Comparison of ENCODE assay signal across 1 cellular context in the genomic region with DNA sequence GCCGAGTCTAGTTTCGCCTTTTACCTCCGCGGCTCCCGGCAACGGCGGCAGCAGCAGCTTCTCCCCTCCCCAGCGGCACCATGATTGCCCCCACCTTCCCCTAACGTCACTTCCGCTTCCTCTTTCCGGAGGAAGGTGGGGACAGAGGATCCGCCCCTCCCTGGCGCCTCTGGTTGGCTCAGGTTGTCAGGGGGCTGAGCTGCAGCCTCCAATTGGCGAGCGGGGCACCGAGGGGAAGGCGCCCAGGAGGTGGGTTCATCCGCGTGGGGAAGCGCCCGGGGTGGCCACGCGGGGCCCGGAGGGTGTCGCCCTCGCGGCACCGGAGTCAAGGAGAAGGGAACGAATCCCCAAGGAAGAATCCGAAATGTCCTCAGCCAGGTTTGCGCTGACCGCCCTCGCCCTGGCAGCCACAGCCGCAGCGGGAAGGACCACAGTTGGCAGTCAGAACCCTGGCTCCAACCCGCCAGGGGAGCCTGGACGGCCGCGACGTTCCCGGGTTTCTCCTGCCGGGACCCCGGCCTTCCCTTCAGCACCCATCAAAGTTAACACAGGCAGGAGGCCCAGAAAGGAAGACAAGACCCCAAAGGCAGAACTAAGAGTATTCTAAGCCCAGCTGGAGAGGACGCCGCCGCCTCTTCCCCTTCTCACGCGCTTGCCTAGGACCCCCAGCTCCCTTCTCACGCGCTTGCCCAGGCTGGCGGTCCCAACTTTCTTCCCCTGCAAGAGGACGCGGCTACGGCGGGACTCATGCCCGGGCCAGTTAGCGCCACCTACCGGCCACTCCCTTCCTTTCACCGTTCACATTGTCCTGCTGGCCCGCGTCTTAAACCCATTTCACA.
TF ChIP-seq lines count a peak whose summit lies in the region.

TSS of gene MTF1 (minus strand) at position 86 of the 839 bp plus-strand sequence. CDS start 1,934 bp downstream, outside the sequence.

TF ChIP-seq in K562, 482 proteins besides CTCF, POLR2A, EP300 and RAD21 (continued from another document):
- TF ChIP-seq, protein P1, sequence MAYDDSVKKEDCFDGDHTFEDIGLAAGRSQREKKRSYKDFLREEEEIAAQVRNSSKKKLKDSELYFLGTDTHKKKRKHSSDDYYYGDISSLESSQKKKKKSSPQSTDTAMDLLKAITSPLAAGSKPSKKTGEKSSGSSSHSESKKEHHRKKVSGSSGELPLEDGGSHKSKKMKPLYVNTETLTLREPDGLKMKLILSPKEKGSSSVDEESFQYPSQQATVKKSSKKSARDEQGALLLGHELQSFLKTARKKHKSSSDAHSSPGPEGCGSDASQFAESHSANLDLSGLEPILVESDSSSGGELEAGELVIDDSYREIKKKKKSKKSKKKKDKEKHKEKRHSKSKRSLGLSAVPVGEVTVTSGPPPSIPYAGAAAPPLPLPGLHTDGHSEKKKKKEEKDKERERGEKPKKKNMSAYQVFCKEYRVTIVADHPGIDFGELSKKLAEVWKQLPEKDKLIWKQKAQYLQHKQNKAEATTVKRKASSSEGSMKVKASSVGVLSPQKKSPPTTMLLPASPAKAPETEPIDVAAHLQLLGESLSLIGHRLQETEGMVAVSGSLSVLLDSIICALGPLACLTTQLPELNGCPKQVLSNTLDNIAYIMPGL (CRISPR knock-in tag; IDR thresholded peaks at IDR 0.05): peak; percentile 87; the same call in 1 of the 2 replicates
- TF ChIP-seq ZKSCAN8 (CRISPR knock-in tag; IDR thresholded peaks at IDR 0.05): no peak
- 0 out of 2 replicates have a peak, but pooled peaks have one; percentile 27 for TF ChIP-seq TGIF2 (CRISPR knock-in tag; IDR thresholded peaks at IDR 0.05)
- no peak for TF ChIP-seq MCM5 (IDR thresholded peaks at IDR 0.05; ENCODE audit: low read depth)
- 0 out of 2 replicates have a peak, but pooled peaks have one; percentile 31 for TF ChIP-seq ZNF561 (CRISPR knock-in tag; conservative IDR thresholded peaks at IDR 0.05)
- TF ChIP-seq ZNF143 (CRISPR knock-in tag; IDR thresholded peaks at IDR 0.05): peak; percentile 59
- TF ChIP-seq ZNF318 (IDR thresholded peaks at IDR 0.05; ENCODE audit: borderline replicate concordance in 1 of 2, low read depth in 1 of 2): no peak
- TF ChIP-seq TBL1XR1 (IDR thresholded peaks at IDR 0.05; ENCODE audit: low read length in 2 of 2): no peak
- TF ChIP-seq EZH2 (IDR thresholded peaks at IDR 0.05; ENCODE audit: borderline replicate concordance, low read depth, low read length): no peak
- peak; percentile 83 for TF ChIP-seq ATF7 (IDR thresholded peaks at IDR 0.05)
- TF ChIP-seq CHD2 (IDR thresholded peaks at IDR 0.05; ENCODE audit: low read depth, low read length): peak; percentile 76
- no peak for TF ChIP-seq ZNF785 (CRISPR knock-in tag; IDR thresholded peaks at IDR 0.05)
- TF ChIP-seq, protein P2, sequence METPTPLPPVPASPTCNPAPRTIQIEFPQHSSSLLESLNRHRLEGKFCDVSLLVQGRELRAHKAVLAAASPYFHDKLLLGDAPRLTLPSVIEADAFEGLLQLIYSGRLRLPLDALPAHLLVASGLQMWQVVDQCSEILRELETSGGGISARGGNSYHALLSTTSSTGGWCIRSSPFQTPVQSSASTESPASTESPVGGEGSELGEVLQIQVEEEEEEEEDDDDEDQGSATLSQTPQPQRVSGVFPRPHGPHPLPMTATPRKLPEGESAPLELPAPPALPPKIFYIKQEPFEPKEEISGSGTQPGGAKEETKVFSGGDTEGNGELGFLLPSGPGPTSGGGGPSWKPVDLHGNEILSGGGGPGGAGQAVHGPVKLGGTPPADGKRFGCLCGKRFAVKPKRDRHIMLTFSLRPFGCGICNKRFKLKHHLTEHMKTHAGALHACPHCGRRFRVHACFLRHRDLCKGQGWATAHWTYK (CRISPR knock-in tag; IDR thresholded peaks at IDR 0.05): peak; percentile 67
- TF ChIP-seq RBM34 (IDR thresholded peaks at IDR 0.05; ENCODE audit: borderline replicate concordance, insufficient read depth, low read length): no peak
- TF ChIP-seq BACH1 (tag; IDR thresholded peaks at IDR 0.05): no peak
- no peak for TF ChIP-seq ZNF778 (CRISPR knock-in tag; IDR thresholded peaks at IDR 0.05)
- TF ChIP-seq PRPF4 (IDR thresholded peaks at IDR 0.05; ENCODE audit: insufficient read depth, low read depth, low read length, poor library complexity, severe bottlenecking): peak; percentile 84
- TF ChIP-seq SIX5 (IDR thresholded peaks at IDR 0.05; ENCODE audit: borderline replicate concordance in 1 of 2, insufficient read depth in 1 of 2, low read depth in 1 of 2, low read length in 2 of 2): no peak
- TF ChIP-seq BRD4 (IDR thresholded peaks at IDR 0.05): no peak
- TF ChIP-seq, protein P3, sequence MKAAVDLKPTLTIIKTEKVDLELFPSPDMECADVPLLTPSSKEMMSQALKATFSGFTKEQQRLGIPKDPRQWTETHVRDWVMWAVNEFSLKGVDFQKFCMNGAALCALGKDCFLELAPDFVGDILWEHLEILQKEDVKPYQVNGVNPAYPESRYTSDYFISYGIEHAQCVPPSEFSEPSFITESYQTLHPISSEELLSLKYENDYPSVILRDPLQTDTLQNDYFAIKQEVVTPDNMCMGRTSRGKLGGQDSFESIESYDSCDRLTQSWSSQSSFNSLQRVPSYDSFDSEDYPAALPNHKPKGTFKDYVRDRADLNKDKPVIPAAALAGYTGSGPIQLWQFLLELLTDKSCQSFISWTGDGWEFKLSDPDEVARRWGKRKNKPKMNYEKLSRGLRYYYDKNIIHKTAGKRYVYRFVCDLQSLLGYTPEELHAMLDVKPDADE (conservative IDR thresholded peaks at IDR 0.05; ENCODE audit: control insufficient read depth, low read depth, low read length): peak; percentile 53; the same call in 1 of the 2 replicates
- TF ChIP-seq ZNF197 (CRISPR knock-in tag; IDR thresholded peaks at IDR 0.05; ENCODE audit: low read depth): no peak
- no peak for TF ChIP-seq ZNF77 (CRISPR knock-in tag; IDR thresholded peaks at IDR 0.05)
- TF ChIP-seq PHF21A (IDR thresholded peaks at IDR 0.05; ENCODE audit: borderline replicate concordance, low read depth): 0 out of 2 replicates have a peak, but pooled peaks have one; percentile 33
- TF ChIP-seq TBP (optimal IDR thresholded peaks at IDR 0.05; ENCODE audit: low read depth, low read length): peak; percentile 80
- TF ChIP-seq POLR2H (tag; IDR thresholded peaks at IDR 0.05; ENCODE audit: low read depth): peak; percentile 47; the same call in 1 of the 2 replicates
- TF ChIP-seq RBFOX2 (IDR thresholded peaks at IDR 0.05; ENCODE audit: low read depth, low read length): peak; percentile 98
- TF ChIP-seq THRB (CRISPR knock-in tag; conservative IDR thresholded peaks at IDR 0.05): 0 out of 2 replicates have a peak, but pooled peaks have one; percentile 76
- TF ChIP-seq HDAC2 (IDR thresholded peaks at IDR 0.05): peak; percentile 94
- TF ChIP-seq MYC (IDR thresholded peaks at IDR 0.05; ENCODE audit: low read depth, low read length): peak; percentile 96
- peak; percentile 98 for TF ChIP-seq MYC (CRISPR knock-in tag; IDR thresholded peaks at IDR 0.05; ENCODE audit: borderline replicate concordance, low read depth)
- 0 out of 2 replicates have a peak, but pooled peaks have one; percentile 39 for TF ChIP-seq MECOM (CRISPR knock-in tag; IDR thresholded peaks at IDR 0.05)
- 0 out of 2 replicates have a peak, but pooled peaks have one; percentile 48 for TF ChIP-seq SMARCA5 (IDR thresholded peaks at IDR 0.05)
- no peak for TF ChIP-seq ZNF584 (CRISPR knock-in tag; IDR thresholded peaks at IDR 0.05; ENCODE audit: low read depth)
- TF ChIP-seq ZNF445 (CRISPR knock-in tag; IDR thresholded peaks at IDR 0.05; ENCODE audit: low read depth): 0 out of 2 replicates have a peak, but pooled peaks have one; percentile 69
- TF ChIP-seq RB1 (IDR thresholded peaks at IDR 0.05; ENCODE audit: low read depth): peak; percentile 67
- no peak for TF ChIP-seq TSC22D4 (tag; IDR thresholded peaks at IDR 0.05)
- TF ChIP-seq DNMT1 (IDR thresholded peaks at IDR 0.05): peak; percentile 98
- TF ChIP-seq, protein P4, sequence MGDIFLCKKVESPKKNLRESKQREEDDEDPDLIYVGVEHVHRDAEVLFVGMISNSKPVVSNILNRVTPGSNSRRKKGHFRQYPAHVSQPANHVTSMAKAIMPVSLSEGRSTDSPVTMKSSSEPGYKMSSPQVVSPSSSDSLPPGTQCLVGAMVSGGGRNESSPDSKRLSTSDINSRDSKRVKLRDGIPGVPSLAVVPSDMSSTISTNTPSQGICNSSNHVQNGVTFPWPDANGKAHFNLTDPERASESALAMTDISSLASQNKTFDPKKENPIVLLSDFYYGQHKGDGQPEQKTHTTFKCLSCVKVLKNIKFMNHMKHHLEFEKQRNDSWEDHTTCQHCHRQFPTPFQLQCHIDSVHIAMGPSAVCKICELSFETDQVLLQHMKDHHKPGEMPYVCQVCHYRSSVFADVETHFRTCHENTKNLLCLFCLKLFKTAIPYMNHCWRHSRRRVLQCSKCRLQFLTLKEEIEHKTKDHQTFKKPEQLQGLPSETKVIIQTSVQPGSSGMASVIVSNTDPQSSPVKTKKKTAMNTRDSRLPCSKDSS (IDR thresholded peaks at IDR 0.05; ENCODE audit: low read depth, partially characterized antibody): no peak
- TF ChIP-seq ZNF707 (CRISPR knock-in tag; conservative IDR thresholded peaks at IDR 0.05): no peak
- no peak for TF ChIP-seq IRF1 (CRISPR knock-in tag; IDR thresholded peaks at IDR 0.05; ENCODE audit: borderline replicate concordance)
